ENCODE assay signal across 8 cellular contexts in genomic region chr11:27183672-27184457, GRCh38.
DNase-seq lines count a peak whose midpoint lies in the region; ATAC-seq and TF ChIP-seq lines count a peak whose summit lies in the region.

No MANE protein-coding gene starts in this region.

- H3K4me3 Mint-ChIP-seq in activated CD8-positive, alpha-beta memory T cell treated with anti-CD3 and anti-CD28 coated beads, Interleukin-2, amount 10 ng/mL, durations not matched to agents 7 days and 5 days, result no peak overlapping the region

- H3K36me3 Mint-ChIP-seq in activated CD8-positive, alpha-beta memory T cell treated with anti-CD3 and anti-CD28 coated beads, Interleukin-2, amount 10 ng/mL, durations not matched to agents 7 days and 5 days, result no peaks in the 10 kb centered on the region

- H3K9me3 ChIP-seq in adipocyte (ENCODE audit: control insufficient read depth, low read length) (peaks cover 3% of the 10 kb centered on the region), right atrium auricular region (no peaks in the 10 kb centered on the region)

- H3K27me3 Mint-ChIP-seq in activated CD8-positive, alpha-beta memory T cell treated with anti-CD3 and anti-CD28 coated beads, Interleukin-2, amount 10 ng/mL, durations not matched to agents 7 days and 5 days, result peaks cover 7% of the 10 kb centered on the region

- no peak overlapping the region for H3K27ac Mint-ChIP-seq in activated CD8-positive, alpha-beta memory T cell treated with anti-CD3 and anti-CD28 coated beads, Interleukin-2, amount 10 ng/mL, durations not matched to agents 7 days and 5 days

- no peak overlapping the region for H3K9ac ChIP-seq in adipocyte (ENCODE audit: low read length)

- DNase-seq in activated CD8-positive, alpha-beta memory T cell treated with anti-CD3 and anti-CD28 coated beads, Interleukin-2, amount 50 U/mL, for 4 hours, result peak; percentile 19
- no peak for DNase-seq in activated CD8-positive, alpha-beta memory T cell treated with anti-CD3 and anti-CD28 coated beads, Interleukin-2, amount 10 ng/mL, durations not matched to agents 7 days and 5 days
- peak; percentile 41 for DNase-seq in NCI-H774 (lab: John Stamatoyannopoulos, UW)
- DNase-seq in adipocyte (ENCODE audit: low read depth), result peak; percentile 90
- no peak for DNase-seq in right atrium auricular region (ENCODE audit: low spot score)
- peak; percentile 53 for DNase-seq in smooth muscle cell of the brain vasculature (ENCODE audit: low read depth, low spot score)

- no peak for ATAC-seq in activated CD8-positive, alpha-beta memory T cell treated with anti-CD3 and anti-CD28 coated beads, Interleukin-2, amount 10 ng/mL, durations not matched to agents 7 days and 5 days
- ATAC-seq in HG03354 (IDR thresholded peaks at IDR 0.05; ENCODE audit: poor library complexity, severe bottlenecking, unreplicated experiment) (peak; percentile 71), GM19328 (IDR thresholded peaks at IDR 0.05; ENCODE audit: unreplicated experiment) (no peak)

- no peak overlapping the region for H3K27ac ChIP-seq in right atrium auricular region

- peak; percentile 62 to 85 for TF ChIP-seq CTCF in right atrium auricular region (IDR thresholded peaks at IDR 0.05)

- H3K9me3 Mint-ChIP-seq in activated CD8-positive, alpha-beta memory T cell treated with anti-CD3 and anti-CD28 coated beads, Interleukin-2, amount 10 ng/mL, durations not matched to agents 7 days and 5 days (ENCODE audit: low read depth), result no peaks in the 10 kb centered on the region

- CTCF ChIA-PET in activated CD8-positive, alpha-beta memory T cell treated with anti-CD3 and anti-CD28 coated beads, Interleukin-2, amount 10 ng/mL, durations not matched to agents 7 days and 5 days (lab: Charles Lee), result interaction anchor here (0.6 to 5.5 kb wide), 10 partner anchors 10 to 322 kb away, joined by 3 to 42 read pairs (median 4); partner anchors contain the start of gene CCDC34

- H3K27me3 ChIP-seq in adipocyte (replicated peaks; ENCODE audit: control insufficient read depth, insufficient read depth, low read length) (no peaks in the 10 kb centered on the region), right atrium auricular region (no peaks in the 10 kb centered on the region)

- no peaks in the 10 kb centered on the region for H3K36me3 ChIP-seq in adipocyte (ENCODE audit: control insufficient read depth, insufficient read depth, low read length, severe bottlenecking)
- H3K36me3 ChIP-seq in right atrium auricular region, result no peaks in the 10 kb centered on the region

- H3K4me1 Mint-ChIP-seq in activated CD8-positive, alpha-beta memory T cell treated with anti-CD3 and anti-CD28 coated beads, Interleukin-2, amount 10 ng/mL, durations not matched to agents 7 days and 5 days, result no peaks in the 10 kb centered on the region

- no peak overlapping the region for H3K4me3 ChIP-seq in adipocyte (ENCODE audit: low read length)
- H3K4me3 ChIP-seq in right atrium auricular region, result no peak overlapping the region

- H3K4me1 ChIP-seq in adipocyte (ENCODE audit: control insufficient read depth, insufficient read depth, low read length), result peaks cover 20% of the 10 kb centered on the region
- H3K4me1 ChIP-seq in right atrium auricular region, result no peaks in the 10 kb centered on the region

Comparison
In these comparisons a context has a peak if more than half of its experiments do, and no peak if none do; other contexts are left out.
1. DNase-seq: peak in activated CD8-positive, alpha-beta memory T cell treated with anti-CD3 and anti-CD28 coated beads, Interleukin-2, amount 50 U/mL, for 4 hours (single experiment), NCI-H774 (single experiment), adipocyte (single experiment) and smooth muscle cell of the brain vasculature (single experiment); none in activated CD8-positive, alpha-beta memory T cell treated with anti-CD3 and anti-CD28 coated beads, Interleukin-2, amount 10 ng/mL, durations not matched to agents 7 days and 5 days (single experiment) and right atrium auricular region (single experiment).